In genomic region chr6:11833626-11834592, GRCh38 we compare ENCODE assay signal across 11 cellular contexts. TPM values are rescaled to one million over a fixed set of nuclear protein-coding genes. Genes with fewer than 3 reads are reported as not detected.
A peak's percentile ranks its signal among the peaks of the same experiment; 100 is the strongest.
DNase-seq lines count a peak whose midpoint lies in the region; ATAC-seq and TF ChIP-seq lines count a peak whose summit lies in the region.
"Had no signal": no experiment of that assay in that cellular context is flagged by ENCODE, and none has a peak within 500 bp of the region (broad histone marks: within the 10 kb centered on the region; RNA-seq: fewer than 3 reads in every experiment).

No MANE protein-coding gene starts in this region.

- H3K79me2 ChIP-seq in mammary epithelial cell (ENCODE audit: insufficient read depth, low read length): no peaks in the 10 kb centered on the region

- in situ Hi-C loops in mammary epithelial cell (cut with MboI; ENCODE audit: low sequenced_read_pairs in 2 of 2): no loop called here

- POLR2A ChIA-PET in GM10248 (lab: Yijun Ruan, JAX) (interaction anchor here (1.3 to 1.6 kb wide), 2 partner anchors 102 to 176 kb away, joined by 4 to 11 read pairs; no protein-coding TSS in a partner anchor), HEK293T (lab: Yijun Ruan, JAX) (no interaction called here)

- 73% methylated on average over 9 of the region's 11 CpGs for WGBS in mammary epithelial cell (ENCODE audit: low coverage, missing lambda C conversion rate)
- WGBS in testis, 2 donors: 55 to 60% methylated on average over 11 of the region's 11 CpGs

- H3K27me3 ChIP-seq in mammary epithelial cell (ENCODE audit: insufficient read depth, low read length) (no peaks in the 10 kb centered on the region), testis (no peaks in the 10 kb centered on the region)

- H3K4me3 ChIP-seq in mammary epithelial cell (replicated peaks in 1 of 3; ENCODE audit: insufficient read depth in 1 of 3, low read depth in 2 of 3, low read length in 3 of 3) (no peak overlapping the region), testis (no peak overlapping the region)
- H3K4me3 ChIP-seq: skin epidermis had no signal

- no TSS peak for BruUV-seq in mammary epithelial cell (replicated peaks; lab: Mats Ljungman, UMichigan)

- intact Hi-C loops in mammary epithelial cell (cut with micrococcal nuclease) (no loop called here), testis (cut with DNase I; ENCODE audit: low total_unique reads) (no loop called here)

- no peaks in the 10 kb centered on the region for H3K36me3 ChIP-seq in mammary epithelial cell (ENCODE audit: insufficient read depth, low read length)
- no peaks in the 10 kb centered on the region for H3K36me3 ChIP-seq in testis (ENCODE audit: low read depth, missing control alignments)

- ATAC-seq in GM19438 (IDR thresholded peaks at IDR 0.05; ENCODE audit: low read depth, unreplicated experiment) (peak; percentile 87), HG02981 (IDR thresholded peaks at IDR 0.05; ENCODE audit: unreplicated experiment) (peak; percentile 60)
- ATAC-seq: activated CD8-positive, alpha-beta T cell treated with anti-CD3 and anti-CD28 coated beads, Interleukin-2, amount 10 ng/mL, durations not matched to agents 7 days and 5 days had no signal

- H3K9ac ChIP-seq in mammary epithelial cell (ENCODE audit: insufficient read depth, low read length): no peak overlapping the region

- CTCF ChIA-PET in GM10248 (lab: Yijun Ruan, JAX) (interaction anchor here (0.9 to 2.9 kb wide), 4 partner anchors 16 to 188 kb away, joined by 3 to 11 read pairs (median 3); no protein-coding TSS in a partner anchor), HEK293T (lab: Yijun Ruan, JAX) (no interaction called here), mammary epithelial cell (lab: Charles Lee; ENCODE audit: low non-redundant PET) (no interaction called here)

- no peak overlapping the region for H3K4me2 ChIP-seq in mammary epithelial cell (ENCODE audit: insufficient read depth, low read depth, low read length)

- no peaks in the 10 kb centered on the region for H4K20me1 ChIP-seq in mammary epithelial cell (ENCODE audit: insufficient read depth, low read length)

- no peak for TF ChIP-seq POLR2A in testis (IDR thresholded peaks at IDR 0.05)

- no peak for TF ChIP-seq CTCF in GM10248 (IDR thresholded peaks at IDR 0.05; ENCODE audit: control extremely low read depth, extremely low read depth, low read depth, missing control alignments)
- no peak for TF ChIP-seq CTCF in mammary epithelial cell (conservative IDR thresholded peaks at IDR 0.05 in 1 of 2, IDR thresholded peaks at IDR 0.05 in 1 of 2; ENCODE audit: extremely low read depth in 1 of 2, insufficient read depth in 1 of 2, low read depth in 1 of 2, low read length in 2 of 2)
- TF ChIP-seq CTCF in testis (IDR thresholded peaks at IDR 0.05): no peak

- DNase-seq in GM10248 (ENCODE audit: extremely low spot score) (peak; percentile 60), SW480 (ENCODE audit: low spot score) (peak; percentile 87), HEK293T (ENCODE audit: extremely low spot score) (no peak), mammary epithelial cell (no peak), islet precursor cell (no peak), testis (no peak)
- DNase-seq: activated CD8-positive, alpha-beta T cell treated with anti-CD3 and anti-CD28 coated beads, Interleukin-2, amount 10 ng/mL, durations not matched to agents 7 days and 5 days had no signal

- H3K4me1 ChIP-seq in mammary epithelial cell (ENCODE audit: insufficient read depth, low read length): no peaks in the 10 kb centered on the region
- H3K4me1 ChIP-seq in testis: no peaks in the 10 kb centered on the region

- dilution Hi-C loops in mammary epithelial cell (cut with HindIII; ENCODE audit: low sequenced_read_pairs): no loop called here

- no peaks in the 10 kb centered on the region for H3K9me3 ChIP-seq in mammary epithelial cell (replicated peaks; ENCODE audit: insufficient read depth, low read length)
- no peaks in the 10 kb centered on the region for H3K9me3 ChIP-seq in testis

- H3K27ac ChIP-seq in mammary epithelial cell (ENCODE audit: insufficient read depth, low read depth, low read length) (no peak overlapping the region), testis (no peak overlapping the region)
- H3K27ac ChIP-seq: HL-60, skin epidermis had no signal

- H2AFZ ChIP-seq in mammary epithelial cell (ENCODE audit: low read depth, low read length): no peak overlapping the region

TF ChIP-seq in HEK293T, 16 proteins besides CTCF, POLR2A, EP300 and RAD21:
- no peak for TF ChIP-seq FOXA1 (IDR thresholded peaks at IDR 0.05)
- TF ChIP-seq TARDBP (IDR thresholded peaks at IDR 0.05): no peak
- no peak for TF ChIP-seq SUZ12 (IDR thresholded peaks at IDR 0.05)
- no peak for TF ChIP-seq CTBP1 (IDR thresholded peaks at IDR 0.05; ENCODE audit: borderline replicate concordance)
- no peak for TF ChIP-seq LEF1 (IDR thresholded peaks at IDR 0.05; ENCODE audit: borderline replicate concordance)
- TF ChIP-seq NFRKB (IDR thresholded peaks at IDR 0.05): no peak
- TF ChIP-seq, protein P1, sequence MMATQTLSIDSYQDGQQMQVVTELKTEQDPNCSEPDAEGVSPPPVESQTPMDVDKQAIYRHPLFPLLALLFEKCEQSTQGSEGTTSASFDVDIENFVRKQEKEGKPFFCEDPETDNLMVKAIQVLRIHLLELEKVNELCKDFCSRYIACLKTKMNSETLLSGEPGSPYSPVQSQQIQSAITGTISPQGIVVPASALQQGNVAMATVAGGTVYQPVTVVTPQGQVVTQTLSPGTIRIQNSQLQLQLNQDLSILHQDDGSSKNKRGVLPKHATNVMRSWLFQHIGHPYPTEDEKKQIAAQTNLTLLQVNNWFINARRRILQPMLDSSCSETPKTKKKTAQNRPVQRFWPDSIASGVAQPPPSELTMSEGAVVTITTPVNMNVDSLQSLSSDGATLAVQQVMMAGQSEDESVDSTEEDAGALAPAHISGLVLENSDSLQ (IDR thresholded peaks at IDR 0.05): no peak
- TF ChIP-seq FOXK2 (IDR thresholded peaks at IDR 0.05): no peak
- TF ChIP-seq ELF4 (IDR thresholded peaks at IDR 0.05): no peak

RNA-seq across cellular contexts. Expression of gene ADTRP, which starts 55.3 kb away (rescaled TPM):
- total RNA-seq in mammary epithelial cell (10 to 100 TPM; 46.6 to 74.0 TPM), testis (10 to 100 TPM in 1 of 2 donors, 1 to 10 TPM in 1; 8.3 to 21.3 TPM)
- polyA plus RNA-seq in mammary epithelial cell (53.6 TPM), testis (ENCODE audit: insufficient read depth, low read depth, low replicate concordance) (49.6 TPM)
- 54.0 TPM for polyA minus RNA-seq in mammary epithelial cell

Comparison
In these comparisons a context has a peak if more than half of its experiments do, and no peak if none do; other contexts are left out.
1. DNase-seq: peak in GM10248 (single experiment) and SW480 (single experiment); none in HEK293T (single experiment), mammary epithelial cell (single experiment), islet precursor cell (single experiment) and testis (single experiment).